In the genomic region with DNA sequence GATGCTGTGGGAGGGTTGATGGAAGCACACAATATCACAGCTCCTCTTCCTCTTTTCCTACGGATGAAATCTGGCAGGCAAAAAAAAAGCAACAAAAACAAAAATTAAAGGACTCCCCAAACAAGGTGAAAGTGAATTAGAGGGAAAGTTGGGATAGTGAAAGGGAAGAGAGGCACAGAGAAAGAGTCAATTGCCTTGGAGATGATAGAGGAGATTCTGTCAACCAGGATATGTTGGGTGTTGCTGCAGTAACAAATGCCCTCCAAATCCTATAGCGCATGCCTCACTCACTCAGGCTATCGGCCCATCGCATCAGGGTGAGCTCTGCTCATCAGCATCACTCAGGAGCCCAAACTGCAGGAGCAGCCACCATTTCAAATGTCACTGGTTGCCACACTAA, we compare ENCODE assay signal across 19 cellular contexts.
DNase-seq lines count a peak whose midpoint lies in the region; ATAC-seq, FAIRE-seq and TF ChIP-seq lines count a peak whose summit lies in the region.
"Had no signal": no experiment of that assay in that cellular context is flagged by ENCODE, and none has a peak within 500 bp of the region (broad histone marks: within the 10 kb centered on the region; RNA-seq: fewer than 3 reads in every experiment).

No MANE protein-coding gene starts in this region.

- peak overlapping the region; percentile 74 for H3K27ac ChIP-seq in BLaER1
- H3K27ac ChIP-seq in BLaER1 treated with 17β-estradiol and CSF1 and Interleukin-3, amounts not matched to agents 10 nM and 100 nM = peak overlapping the region in 4 of 11 experiments; percentile 41 to 63 (median 52); a peak in 4 of 22 replicates
- no peak overlapping the region for H3K27ac ChIP-seq in HEK293 (ENCODE audit: extremely low read depth, low read depth, low read length)

- no peak for ATAC-seq in stimulated activated naive CD8-positive, alpha-beta T cell treated with anti-CD3 and anti-CD28 coated beads, Interleukin-15, amount 100 ng/mL, for 72 hours
- ATAC-seq: GM23338, HCT116 had no signal

- H3K9me3 ChIP-seq in BLaER1 (peaks cover 9% of the 10 kb centered on the region; the same call in 1 of the 2 replicates), HEK293 (ENCODE audit: control insufficient read depth, insufficient read depth, low read depth, low read length) (no peaks in the 10 kb centered on the region)
- peaks cover 6 to 16% (median 10%) of the 10 kb centered on the region in 11 experiments; a peak in 19 of 22 replicates for H3K9me3 ChIP-seq in BLaER1 treated with 17β-estradiol and CSF1 and Interleukin-3, amounts not matched to agents 10 nM and 100 nM (replicated peaks in 1 of 11)

- no peak overlapping the region for H3K27ac Mint-ChIP-seq in stimulated activated naive CD8-positive, alpha-beta T cell treated with anti-CD3 and anti-CD28 coated beads, Interleukin-15, amount 100 ng/mL, for 72 hours
- H3K27ac Mint-ChIP-seq: GM23338, HFFc6 had no signal

- H3K4me3 ChIP-seq in BLaER1 = no peak overlapping the region
- no peak overlapping the region for H3K4me3 ChIP-seq in BLaER1 treated with 17β-estradiol and CSF1 and Interleukin-3, amounts not matched to agents 10 nM and 100 nM
- H3K4me3 ChIP-seq in HEK293 (ENCODE audit: low read depth, low read length) = no peak overlapping the region
- H3K4me3 ChIP-seq in bronchial epithelial cell (ENCODE audit: low read depth, low read length) = no peak overlapping the region
- H3K4me3 ChIP-seq: GM23338 had no signal

- no peaks in the 10 kb centered on the region for H3K4me1 Mint-ChIP-seq in stimulated activated naive CD8-positive, alpha-beta T cell treated with anti-CD3 and anti-CD28 coated beads, Interleukin-15, amount 100 ng/mL, for 72 hours
- H3K4me1 Mint-ChIP-seq: CD4-positive, alpha-beta memory T cell; GM23338; H9 had no signal

- POLR2A ChIA-PET in HEK293 (lab: Yijun Ruan, JAX) = no interaction called here

- H3K4me2 ChIP-seq in BLaER1 = peak overlapping the region; percentile 82
- H3K4me2 ChIP-seq in BLaER1 treated with 17β-estradiol and CSF1 and Interleukin-3, amounts not matched to agents 10 nM and 100 nM = peak overlapping the region in 9 of 11 experiments; percentile 52 to 93 (median 70); a peak in 19 of 22 replicates
- H3K4me2 ChIP-seq: GM23338 had no signal

- no peak for DNase-seq in bronchial epithelial cell (ENCODE audit: low read depth)
- DNase-seq in stimulated activated naive CD8-positive, alpha-beta T cell treated with anti-CD3 and anti-CD28 coated beads, Interleukin-15, amount 100 ng/mL, for 72 hours = no peak
- no peak for DNase-seq in NCI-H1105 (lab: John Stamatoyannopoulos, UW)
- DNase-seq: Caco-2; CD4-positive, alpha-beta memory T cell; DMS 273 treated with DMSO at 0.1 percent for 48 hours; DMS79; GF-D8; H9; HFFc6 had no signal

- CTCF ChIA-PET in HEK293 (lab: Yijun Ruan, JAX) = no interaction called here

- H3K9ac ChIP-seq in BLaER1 = no peak overlapping the region
- H3K9ac ChIP-seq in BLaER1 treated with 17β-estradiol and CSF1 and Interleukin-3, amounts not matched to agents 10 nM and 100 nM = no peak overlapping the region

- H3K4me1 ChIP-seq in BLaER1 (peaks cover 42% of the 10 kb centered on the region), HEK293 (ENCODE audit: control insufficient read depth, insufficient read depth, low read length) (no peaks in the 10 kb centered on the region)
- peaks cover 15 to 43% (median 39%) of the 10 kb centered on the region in 10 experiments for H3K4me1 ChIP-seq in BLaER1 treated with 17β-estradiol and CSF1 and Interleukin-3, amounts not matched to agents 10 nM and 100 nM
- H3K4me1 ChIP-seq: Caco-2 had no signal

- TF ChIP-seq CTCF in HEK293 (tag by site-specific recombination; IDR thresholded peaks at IDR 0.05) (no peak), bronchial epithelial cell (IDR thresholded peaks at IDR 0.05; ENCODE audit: insufficient read depth, low read length, severe bottlenecking) (no peak)

- no peaks in the 10 kb centered on the region for H4K20me1 ChIP-seq in BLaER1
- H4K20me1 ChIP-seq in BLaER1 treated with 17β-estradiol and CSF1 and Interleukin-3, amounts not matched to agents 10 nM and 100 nM = no peaks in the 10 kb centered on the region

- H3K4me3 Mint-ChIP-seq in stimulated activated naive CD8-positive, alpha-beta T cell treated with anti-CD3 and anti-CD28 coated beads, Interleukin-15, amount 100 ng/mL, for 72 hours = no peak overlapping the region
- H3K4me3 Mint-ChIP-seq: CD14-positive monocyte; CD4-positive, alpha-beta memory T cell; GM23338; H9; HFFc6 had no signal

- no peaks in the 10 kb centered on the region for H3K36me3 ChIP-seq in BLaER1
- no peaks in the 10 kb centered on the region for H3K36me3 ChIP-seq in BLaER1 treated with 17β-estradiol and CSF1 and Interleukin-3, amounts not matched to agents 10 nM and 100 nM
- H3K36me3 ChIP-seq in HEK293 (ENCODE audit: control insufficient read depth in 2 of 2, insufficient read depth in 1 of 2, low read length in 2 of 2) = no peaks in the 10 kb centered on the region
- H3K36me3 ChIP-seq in bronchial epithelial cell (ENCODE audit: control insufficient read depth, insufficient read depth, low read length) = no peaks in the 10 kb centered on the region

- no peaks in the 10 kb centered on the region for H3K9me3 Mint-ChIP-seq in stimulated activated naive CD8-positive, alpha-beta T cell treated with anti-CD3 and anti-CD28 coated beads, Interleukin-15, amount 100 ng/mL, for 72 hours
- H3K9me3 Mint-ChIP-seq: HFFc6 had no signal

- H3K27me3 ChIP-seq in BLaER1 = no peaks in the 10 kb centered on the region
- no peaks in the 10 kb centered on the region for H3K27me3 ChIP-seq in BLaER1 treated with 17β-estradiol and CSF1 and Interleukin-3, amounts not matched to agents 10 nM and 100 nM
- no peaks in the 10 kb centered on the region for H3K27me3 ChIP-seq in bronchial epithelial cell (ENCODE audit: control insufficient read depth, insufficient read depth, low read length)

- FAIRE-seq in bronchial epithelial cell (lab: Jason Lieb, UNC) = peak; percentile 7
- FAIRE-seq: D721Med, GM12891, GM18507 had no signal

- peaks cover 10% of the 10 kb centered on the region for H3K27me3 Mint-ChIP-seq in stimulated activated naive CD8-positive, alpha-beta T cell treated with anti-CD3 and anti-CD28 coated beads, Interleukin-15, amount 100 ng/mL, for 72 hours

TF ChIP-seq in HEK293, 187 proteins besides CTCF, POLR2A, EP300 and RAD21:
- TF ChIP-seq ZNF23 (tag by site-specific recombination; IDR thresholded peaks at IDR 0.05; ENCODE audit: borderline replicate concordance) = no peak
- TF ChIP-seq ZFP41 (tag by site-specific recombination; IDR thresholded peaks at IDR 0.05; ENCODE audit: borderline replicate concordance) = no peak
- no peak for TF ChIP-seq ZSCAN16 (tag by site-specific recombination; IDR thresholded peaks at IDR 0.05)
- no peak for TF ChIP-seq GLI2 (tag by site-specific recombination; IDR thresholded peaks at IDR 0.05; ENCODE audit: borderline replicate concordance, low read depth)
- TF ChIP-seq, protein P1, sequence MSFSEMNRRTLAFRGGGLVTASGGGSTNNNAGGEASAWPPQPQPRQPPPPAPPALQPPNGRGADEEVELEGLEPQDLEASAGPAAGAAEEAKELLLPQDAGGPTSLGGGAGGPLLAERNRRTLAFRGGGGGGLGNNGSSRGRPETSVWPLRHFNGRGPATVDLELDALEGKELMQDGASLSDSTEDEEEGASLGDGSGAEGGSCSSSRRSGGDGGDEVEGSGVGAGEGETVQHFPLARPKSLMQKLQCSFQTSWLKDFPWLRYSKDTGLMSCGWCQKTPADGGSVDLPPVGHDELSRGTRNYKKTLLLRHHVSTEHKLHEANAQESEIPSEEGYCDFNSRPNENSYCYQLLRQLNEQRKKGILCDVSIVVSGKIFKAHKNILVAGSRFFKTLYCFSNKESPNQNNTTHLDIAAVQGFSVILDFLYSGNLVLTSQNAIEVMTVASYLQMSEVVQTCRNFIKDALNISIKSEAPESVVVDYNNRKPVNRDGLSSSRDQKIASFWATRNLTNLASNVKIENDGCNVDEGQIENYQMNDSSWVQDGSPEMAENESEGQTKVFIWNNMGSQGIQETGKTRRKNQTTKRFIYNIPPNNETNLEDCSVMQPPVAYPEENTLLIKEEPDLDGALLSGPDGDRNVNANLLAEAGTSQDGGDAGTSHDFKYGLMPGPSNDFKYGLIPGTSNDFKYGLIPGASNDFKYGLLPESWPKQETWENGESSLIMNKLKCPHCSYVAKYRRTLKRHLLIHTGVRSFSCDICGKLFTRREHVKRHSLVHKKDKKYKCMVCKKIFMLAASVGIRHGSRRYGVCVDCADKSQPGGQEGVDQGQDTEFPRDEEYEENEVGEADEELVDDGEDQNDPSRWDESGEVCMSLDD (tag by site-specific recombination; IDR thresholded peaks at IDR 0.05) = no peak
- peak; percentile 87 for TF ChIP-seq PRDM1 (tag by site-specific recombination; IDR thresholded peaks at IDR 0.05)
- TF ChIP-seq, protein P2, sequence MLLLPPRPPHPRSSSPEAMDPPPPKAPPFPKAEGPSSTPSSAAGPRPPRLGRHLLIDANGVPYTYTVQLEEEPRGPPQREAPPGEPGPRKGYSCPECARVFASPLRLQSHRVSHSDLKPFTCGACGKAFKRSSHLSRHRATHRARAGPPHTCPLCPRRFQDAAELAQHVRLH (tag by site-specific recombination; IDR thresholded peaks at IDR 0.05) = no peak
- no peak for TF ChIP-seq ZBTB8A (tag by site-specific recombination; IDR thresholded peaks at IDR 0.05)
